8 cellular contexts compared by ENCODE assay signal in genomic region chr16:50683689-50684374, GRCh38. TPM values are rescaled to one million over a fixed set of nuclear protein-coding genes. Genes with fewer than 3 reads are reported as not detected.
A peak's percentile ranks its signal among the peaks of the same experiment; 100 is the strongest.
DNase-seq lines count a peak whose midpoint lies in the region; ATAC-seq and TF ChIP-seq lines count a peak whose summit lies in the region.

No MANE protein-coding gene starts in this region.

- H3K27ac Mint-ChIP-seq in WTC11, result no peak overlapping the region

- H3K9me3 Mint-ChIP-seq in WTC11, result no peaks in the 10 kb centered on the region

- CTCF ChIA-PET in WTC11 (lab: Charles Lee), result interaction anchor here (0.7 to 2.2 kb wide), 3 partner anchors 17 to 123 kb away, joined by 4 to 5 read pairs (median 5); no protein-coding TSS in a partner anchor

- ATAC-seq in HG02938 (IDR thresholded peaks at IDR 0.05; ENCODE audit: unreplicated experiment), result peak; percentile 69
- no peak for ATAC-seq in WTC11

- peak; percentile 79 for DNase-seq in activated CD8-positive, alpha-beta memory T cell treated with anti-CD3 and anti-CD28 coated beads for 24 hours
- no peak for DNase-seq in activated CD8-positive, alpha-beta memory T cell treated with anti-CD3 and anti-CD28 coated beads, Interleukin-2, amount 50 U/mL, for 4 hours
- DNase-seq in SKM-1 (lab: John Stamatoyannopoulos, UW; ENCODE audit: unreplicated experiment) (peak; percentile 67), globus pallidus (ENCODE audit: low spot score) (peak; percentile 42), NCI-H526 treated with DMSO at 0.1 percent for 48 hours (lab: John Stamatoyannopoulos, UW) (no peak), kidney tubule cell (ENCODE audit: low spot score) (no peak), WTC11 (ENCODE audit: low spot score) (no peak)

- H3K36me3 Mint-ChIP-seq in WTC11, result no peaks in the 10 kb centered on the region

- H3K4me1 Mint-ChIP-seq in WTC11, result no peaks in the 10 kb centered on the region

- H3K4me3 Mint-ChIP-seq in WTC11, result no peak overlapping the region

- H3K27me3 Mint-ChIP-seq in WTC11 (ENCODE audit: low read depth), result no peaks in the 10 kb centered on the region

- POLR2A ChIA-PET in WTC11 (lab: Charles Lee), result no interaction called here

- TF ChIP-seq CTCF in WTC11 (IDR thresholded peaks at IDR 0.05), result no peak

TF ChIP-seq in WTC11, 78 proteins besides CTCF, POLR2A, EP300 and RAD21:
- TF ChIP-seq NR3C1 (CRISPR knock-in tag; conservative IDR thresholded peaks at IDR 0.05; ENCODE audit: low read depth) (no peak), TEAD1 (CRISPR knock-in tag; IDR thresholded peaks at IDR 0.05) (no peak), ZNF219 (CRISPR knock-in tag; IDR thresholded peaks at IDR 0.05; ENCODE audit: borderline replicate concordance) (no peak), PREB (CRISPR knock-in tag; IDR thresholded peaks at IDR 0.05; ENCODE audit: borderline replicate concordance) (no peak), AR (CRISPR knock-in tag; IDR thresholded peaks at IDR 0.05) (no peak), ZNF532 (CRISPR knock-in tag; IDR thresholded peaks at IDR 0.05; ENCODE audit: borderline replicate concordance) (no peak), GRHL2 (CRISPR knock-in tag; IDR thresholded peaks at IDR 0.05; ENCODE audit: insufficient replicate concordance, severe bottlenecking) (no peak), NFATC4 (CRISPR knock-in tag; IDR thresholded peaks at IDR 0.05) (no peak), ZNF425 (CRISPR knock-in tag; conservative IDR thresholded peaks at IDR 0.05) (no peak), TP53 (CRISPR knock-in tag; IDR thresholded peaks at IDR 0.05) (no peak)

RNA-seq across cellular contexts. Expression of gene SNX20, which starts 2.7 kb away (rescaled TPM):
- total RNA-seq in WTC11 (2021), result 0.14 TPM in 1 of 3 replicates, not detected in the others

RNA-seq across cellular contexts. Expression of gene NOD2, which starts 9.6 kb away (rescaled TPM):
- 0.11 to 0.60 TPM (median 0.34 TPM) in 3 replicates for total RNA-seq in WTC11 (2021)

RNA-seq across cellular contexts. Expression of gene CYLD, which starts 58.1 kb away (rescaled TPM):
- total RNA-seq in WTC11 (2021), result 9.4 to 10.8 TPM (median 9.6 TPM) in 3 replicates

Comparison
In these comparisons a context has a peak if more than half of its experiments do, and no peak if none do; other contexts are left out.
1. DNase-seq: peak in activated CD8-positive, alpha-beta memory T cell treated with anti-CD3 and anti-CD28 coated beads for 24 hours (single experiment), SKM-1 (single experiment) and globus pallidus (single experiment); none in activated CD8-positive, alpha-beta memory T cell treated with anti-CD3 and anti-CD28 coated beads, Interleukin-2, amount 50 U/mL, for 4 hours (single experiment), NCI-H526 treated with DMSO at 0.1 percent for 48 hours (single experiment), kidney tubule cell (single experiment) and WTC11 (single experiment).